In genomic region chr15:58475573-58476524, GRCh38 we compare ENCODE assay signal across 8 cellular contexts. TPM values are rescaled to one million over a fixed set of nuclear protein-coding genes. Genes with fewer than 3 reads are reported as not detected.
A peak's percentile ranks its signal among the peaks of the same experiment; 100 is the strongest.
DNase-seq lines count a peak whose midpoint lies in the region; ATAC-seq and TF ChIP-seq lines count a peak whose summit lies in the region.

No MANE protein-coding gene starts in this region.

- DNase-seq in activated naive CD4-positive, alpha-beta T cell treated with anti-CD3 and anti-CD28 coated beads, Interleukin-2, amount 50 U/mL, for 72 hours (ENCODE audit: low spot score in 2 of 2): no peak
- DNase-seq in activated naive CD4-positive, alpha-beta T cell (lab: John Stamatoyannopoulos, UW): no peak
- DNase-seq in NOMO-1 treated with DMSO at 0.1 percent for 48 hours (lab: John Stamatoyannopoulos, UW; ENCODE audit: unreplicated experiment) (peak; percentile 57), endothelial cell (ENCODE audit: low spot score) (no peak), renal cortical epithelial cell (ENCODE audit: low read depth) (peak; percentile 99), HuH-7.5 (ENCODE audit: low spot score) (no peak)

- peaks cover 4% of the 10 kb centered on the region for H3K27me3 Mint-ChIP-seq in endothelial cell (ENCODE audit: unreplicated experiment)

- H3K36me3 Mint-ChIP-seq in activated naive CD4-positive, alpha-beta T cell treated with anti-CD3 and anti-CD28 coated beads, Interleukin-2, amount 50 U/mL, for 72 hours: peaks cover 0 to 12% of the 10 kb centered on the region in 2 donors
- no peaks in the 10 kb centered on the region for H3K36me3 Mint-ChIP-seq in endothelial cell (ENCODE audit: low read depth, unreplicated experiment)

- H3K4me3 Mint-ChIP-seq in endothelial cell (ENCODE audit: unreplicated experiment): peak overlapping the region; percentile 6

- peaks cover 0 to 7% of the 10 kb centered on the region in 2 donors for H3K9me3 Mint-ChIP-seq in activated naive CD4-positive, alpha-beta T cell treated with anti-CD3 and anti-CD28 coated beads, Interleukin-2, amount 50 U/mL, for 72 hours
- H3K9me3 Mint-ChIP-seq in endothelial cell (ENCODE audit: unreplicated experiment): no peaks in the 10 kb centered on the region

- TF ChIP-seq CTCF in endothelial cell (IDR thresholded peaks at IDR 0.05; ENCODE audit: unreplicated experiment): no peak

- peak overlapping the region; percentile 44 to 66 for H3K27ac Mint-ChIP-seq in activated naive CD4-positive, alpha-beta T cell treated with anti-CD3 and anti-CD28 coated beads, Interleukin-2, amount 50 U/mL, for 72 hours
- H3K27ac Mint-ChIP-seq in endothelial cell (ENCODE audit: unreplicated experiment): peak overlapping the region; percentile 34

- ATAC-seq in activated naive CD4-positive, alpha-beta T cell treated with anti-CD3 and anti-CD28 coated beads, Interleukin-2, amount 50 U/mL, for 72 hours: no peak
- no peak for ATAC-seq in HG02884 (IDR thresholded peaks at IDR 0.05; ENCODE audit: unreplicated experiment)
- no peak for ATAC-seq in HG03175 (IDR thresholded peaks at IDR 0.05; ENCODE audit: unreplicated experiment)

- peaks cover 39% of the 10 kb centered on the region for H3K4me1 Mint-ChIP-seq in endothelial cell (ENCODE audit: unreplicated experiment)

RNA-seq across cellular contexts. Expression of gene LIPC, which starts 44.1 kb away (rescaled TPM):
- under 1 TPM; 0.64 to 0.98 TPM for total RNA-seq in activated naive CD4-positive, alpha-beta T cell treated with anti-CD3 and anti-CD28 coated beads, Interleukin-2, amount 50 U/mL, for 72 hours
- total RNA-seq in endothelial cell (ENCODE audit: unreplicated experiment): not detected
- 1.6 and 9.2 TPM in 2 replicates for total RNA-seq in renal cortical epithelial cell

Comparison
In these comparisons a context has a peak if more than half of its experiments do, and no peak if none do; other contexts are left out.
1. DNase-seq: peak in NOMO-1 treated with DMSO at 0.1 percent for 48 hours (single experiment) and renal cortical epithelial cell (single experiment); none in activated naive CD4-positive, alpha-beta T cell treated with anti-CD3 and anti-CD28 coated beads, Interleukin-2, amount 50 U/mL, for 72 hours (0 of 2), activated naive CD4-positive, alpha-beta T cell (0 of 4), endothelial cell (single experiment) and HuH-7.5 (single experiment).